9 cellular contexts compared by ENCODE assay signal in the genomic region with DNA sequence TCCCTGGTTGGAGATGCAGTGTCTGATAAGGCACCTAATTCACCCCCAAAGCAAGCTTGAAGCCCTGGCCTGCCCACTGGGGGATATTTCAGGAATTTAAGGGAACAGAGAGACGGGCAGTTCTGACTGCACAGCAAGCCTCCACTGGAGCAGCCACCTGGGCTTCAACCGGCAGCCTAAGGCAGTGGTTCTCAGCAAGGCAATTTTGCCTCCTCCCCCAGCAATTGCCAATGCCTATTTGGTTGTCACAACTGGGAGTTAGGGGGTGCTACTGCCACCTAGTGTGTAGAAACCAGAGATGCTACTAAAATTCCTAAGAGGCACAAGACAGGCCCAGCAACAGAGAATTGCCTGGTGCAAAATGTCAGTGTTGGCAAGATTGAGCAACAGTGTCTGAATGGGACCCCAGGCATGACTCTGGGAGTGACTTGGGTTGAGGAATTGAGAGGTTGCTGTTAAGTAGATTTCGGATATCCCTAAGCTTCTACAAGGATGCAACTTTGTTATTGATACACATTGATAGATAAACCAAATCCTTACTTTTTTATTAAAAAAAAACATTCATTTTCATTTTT. TPM values are rescaled to one million over a fixed set of nuclear protein-coding genes. Genes with fewer than 3 reads are reported as not detected.
DNase-seq lines count a peak whose midpoint lies in the region; ATAC-seq and TF ChIP-seq lines count a peak whose summit lies in the region.
"Had no signal": no experiment of that assay in that cellular context is flagged by ENCODE, and none has a peak within 500 bp of the region (broad histone marks: within the 10 kb centered on the region; RNA-seq: fewer than 3 reads in every experiment).

No MANE protein-coding gene starts in this region.

- peaks cover under 1% of the 10 kb centered on the region for H3K27me3 Mint-ChIP-seq in activated naive CD4-positive, alpha-beta T cell treated with anti-CD3 and anti-CD28 coated beads for 36 hours (ENCODE audit: low read depth)

- no peak overlapping the region for H3K4me2 ChIP-seq in smooth muscle cell

- peak; percentile 56 for TF ChIP-seq CTCF in epithelial cell of proximal tubule (conservative IDR thresholded peaks at IDR 0.05; ENCODE audit: low read depth, low read length)
- TF ChIP-seq CTCF in smooth muscle cell (IDR thresholded peaks at IDR 0.05; ENCODE audit: borderline replicate concordance, insufficient read depth, poor library complexity, severe bottlenecking) = peak; percentile 73
- no peak for TF ChIP-seq CTCF in tibial artery (IDR thresholded peaks at IDR 0.05)

- H3K9me3 Mint-ChIP-seq in activated naive CD4-positive, alpha-beta T cell treated with anti-CD3 and anti-CD28 coated beads for 36 hours = peaks cover 3% of the 10 kb centered on the region

- H3K4me1 ChIP-seq in smooth muscle cell (ENCODE audit: low read depth) (no peaks in the 10 kb centered on the region), tibial artery (no peaks in the 10 kb centered on the region)

- H3K27me3 ChIP-seq in smooth muscle cell (ENCODE audit: low read depth) (no peaks in the 10 kb centered on the region), tibial artery (no peaks in the 10 kb centered on the region)

- DNase-seq in activated naive CD4-positive, alpha-beta T cell treated with anti-CD3 and anti-CD28 coated beads for 36 hours = peak; percentile 14
- DNase-seq in activated naive CD4-positive, alpha-beta T cell treated with anti-CD3 and anti-CD28 coated beads, Interleukin-2, amount 50 U/mL, for 16 hours = no peak
- peak; percentile 55 for DNase-seq in NAMALWA (ENCODE audit: low spot score)
- DNase-seq in epithelial cell of proximal tubule (ENCODE audit: low read depth) = no peak
- DNase-seq in smooth muscle cell (lab: John Stamatoyannopoulos, UW; ENCODE audit: unreplicated experiment) = no peak
- DNase-seq in DMS79 treated with DMSO at 0.1 percent for 48 hours (lab: John Stamatoyannopoulos, UW) = no peak
- DNase-seq in tibial artery = no peak
- DNase-seq: midbrain had no signal

- H3F3A ChIP-seq in smooth muscle cell (ENCODE audit: low read depth) = no peaks in the 10 kb centered on the region

- no peak for ATAC-seq in HG03196 (IDR thresholded peaks at IDR 0.05; ENCODE audit: unreplicated experiment)

- WGBS in smooth muscle cell (ENCODE audit: low lambda C conversion rate) = 27% methylated on average over 3 of the region's 3 CpGs

- H3K4me1 Mint-ChIP-seq in activated naive CD4-positive, alpha-beta T cell treated with anti-CD3 and anti-CD28 coated beads for 36 hours (ENCODE audit: low read depth) = no peaks in the 10 kb centered on the region

- intact Hi-C loops in activated naive CD4-positive, alpha-beta T cell treated with anti-CD3 and anti-CD28 coated beads for 36 hours (cut with micrococcal nuclease) = loop anchor here (10.0 kb wide), 2 partner anchors 1182 to 1252 kb away; no protein-coding TSS in a partner anchor
- intact Hi-C loops in tibial artery (cut with DNase I; ENCODE audit: low total_unique reads) = loop anchor here (10.0 kb wide), 1 partner anchor 172 kb away; the partner anchor contains the start of gene DAPK1

- no peak overlapping the region for H2AFZ ChIP-seq in smooth muscle cell (ENCODE audit: low read depth)

- no peaks in the 10 kb centered on the region for H3K36me3 ChIP-seq in smooth muscle cell (ENCODE audit: low read depth)
- H3K36me3 ChIP-seq in tibial artery = peaks cover 0 to 5% (median 0%) of the 10 kb centered on the region in 3 donors

- H3K27ac ChIP-seq in smooth muscle cell (ENCODE audit: low read depth) = no peak overlapping the region
- no peak overlapping the region for H3K27ac ChIP-seq in tibial artery

- no peaks in the 10 kb centered on the region for H3K9me3 ChIP-seq in smooth muscle cell (replicated peaks; ENCODE audit: low read depth)
- peaks cover 0 to 9% (median 8%) of the 10 kb centered on the region in 3 donors for H3K9me3 ChIP-seq in tibial artery

- H3K9ac ChIP-seq in smooth muscle cell (ENCODE audit: low read depth) = no peak overlapping the region

- peaks cover 1% of the 10 kb centered on the region for H3K36me3 Mint-ChIP-seq in activated naive CD4-positive, alpha-beta T cell treated with anti-CD3 and anti-CD28 coated beads for 36 hours (ENCODE audit: low read depth)

- H3K4me3 ChIP-seq in epithelial cell of proximal tubule (ENCODE audit: low read depth, low read length) = no peak overlapping the region
- H3K4me3 ChIP-seq in smooth muscle cell = no peak overlapping the region
- no peak overlapping the region for H3K4me3 ChIP-seq in tibial artery

- no peak overlapping the region for H3K27ac Mint-ChIP-seq in activated naive CD4-positive, alpha-beta T cell treated with anti-CD3 and anti-CD28 coated beads for 36 hours

- H3K4me3 Mint-ChIP-seq in activated naive CD4-positive, alpha-beta T cell treated with anti-CD3 and anti-CD28 coated beads for 36 hours = no peak overlapping the region

- CTCF ChIA-PET in activated naive CD4-positive, alpha-beta T cell treated with anti-CD3 and anti-CD28 coated beads for 36 hours (lab: Charles Lee) = interaction anchor here (0.7 to 1.4 kb wide), 2 partner anchors 10 to 153 kb away, joined by 3 to 5 read pairs; no protein-coding TSS in a partner anchor

- H3K79me2 ChIP-seq in smooth muscle cell (ENCODE audit: low read depth) = no peaks in the 10 kb centered on the region

- H4K20me1 ChIP-seq in smooth muscle cell (ENCODE audit: low read depth) = no peaks in the 10 kb centered on the region

RNA-seq across cellular contexts. Expression of gene CTSL, which starts 58.7 kb away (rescaled TPM):
- total RNA-seq in activated naive CD4-positive, alpha-beta T cell treated with anti-CD3 and anti-CD28 coated beads for 36 hours = under 1 TPM; 0.81 to 0.86 TPM
- 80.9 and 88.4 TPM in 2 replicates for total RNA-seq in epithelial cell of proximal tubule
- 144 and 222 TPM in 2 replicates for total RNA-seq in smooth muscle cell
- polyA plus RNA-seq in smooth muscle cell = 174 and 178 TPM in 2 replicates

Comparison
In these comparisons a context has a peak if more than half of its experiments do, and no peak if none do; other contexts are left out.
1. DNase-seq: peak in activated naive CD4-positive, alpha-beta T cell treated with anti-CD3 and anti-CD28 coated beads for 36 hours (single experiment) and NAMALWA (single experiment); none in activated naive CD4-positive, alpha-beta T cell treated with anti-CD3 and anti-CD28 coated beads, Interleukin-2, amount 50 U/mL, for 16 hours (single experiment), epithelial cell of proximal tubule (single experiment), smooth muscle cell (single experiment), DMS79 treated with DMSO at 0.1 percent for 48 hours (single experiment) and tibial artery (0 of 2).
2. CTCF ChIP-seq: peak in epithelial cell of proximal tubule (single experiment) and smooth muscle cell (single experiment); none in tibial artery (0 of 2).
3. RNA of gene CTSL, which starts 58.7 kb away (total RNA-seq): 144 to 222 TPM in smooth muscle cell and 80.9 to 88.4 TPM in epithelial cell of proximal tubule; 0.81 to 0.86 TPM in activated naive CD4-positive, alpha-beta T cell treated with anti-CD3 and anti-CD28 coated beads for 36 hours; every median in the first group is over 10 times any median in the second.